ENCODE assay signal across 17 cellular contexts in the genomic region with DNA sequence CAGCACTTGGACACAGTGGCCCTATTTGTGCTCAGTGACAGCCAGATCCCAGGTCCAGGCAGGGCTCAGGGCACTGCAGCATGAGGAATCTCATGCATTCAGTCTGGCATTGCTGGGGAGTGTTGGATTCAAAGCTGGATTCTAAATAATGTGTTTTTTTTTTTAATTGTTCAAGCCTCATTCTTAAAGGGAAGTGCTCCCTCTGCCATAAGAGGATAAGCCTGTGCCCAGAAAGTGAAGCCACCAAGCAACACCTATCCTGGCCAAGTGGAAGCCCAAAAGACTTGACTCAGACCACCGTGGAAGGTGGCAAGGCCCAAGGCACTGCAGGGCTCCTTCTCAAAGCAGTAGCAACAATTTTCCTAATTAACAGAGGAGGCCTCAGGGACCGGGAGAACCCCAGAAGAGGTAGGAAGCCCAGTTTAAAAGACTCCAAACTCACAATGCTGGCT.
"Had no signal": no experiment of that assay in that cellular context is flagged by ENCODE, and none has a peak within 500 bp of the region (broad histone marks: within the 10 kb centered on the region; RNA-seq: fewer than 3 reads in every experiment).

No MANE protein-coding gene starts in this region.

- H3K36me3 Mint-ChIP-seq: immature natural killer cell, natural killer cell, type B pancreatic cell had no signal

- H3K27me3 Mint-ChIP-seq: dendritic cell treated with granulocyte-macrophage colony-stimulating factor and Interleukin-4, amounts not matched to agents 40 ng/mL and 50 ng/mL, for 4 days; effector memory CD8-positive, alpha-beta T cell had no signal

- H3K4me3 Mint-ChIP-seq: dendritic cell treated with granulocyte-macrophage colony-stimulating factor and Interleukin-4, amounts not matched to agents 40 ng/mL and 50 ng/mL, for 4 days; effector memory CD8-positive, alpha-beta T cell; immature natural killer cell; natural killer cell; neural crest cell; type B pancreatic cell had no signal

- H3K27ac Mint-ChIP-seq: dendritic cell treated with granulocyte-macrophage colony-stimulating factor and Interleukin-4, amounts not matched to agents 40 ng/mL and 50 ng/mL, for 4 days; effector memory CD8-positive, alpha-beta T cell; immature natural killer cell; natural killer cell; type B pancreatic cell had no signal

- H3K4me1 Mint-ChIP-seq: immature natural killer cell, natural killer cell, neural crest cell had no signal

- ATAC-seq: effector memory CD8-positive, alpha-beta T cell; gastrocnemius medialis; left colon; left ventricle myocardium superior; natural killer cell; psoas muscle; sciatic nerve had no signal

- DNase-seq: cerebellar nuclear complex; effector memory CD8-positive, alpha-beta T cell; gastrocnemius medialis; glutamatergic neuron; immature natural killer cell; left colon; left ventricle myocardium superior; natural killer cell; psoas muscle; stimulated activated CD4-positive, alpha-beta T cell treated with anti-CD3 and anti-CD28 coated beads, Interleukin-2, amount 100 ng/mL, for 24 hours; stimulated activated CD4-positive, alpha-beta T cell treated with anti-CD3 and anti-CD28 coated beads, Interleukin-4, amount 100 ng/mL, for 4 hours; stimulated activated naive CD4-positive, alpha-beta T cell treated with Interleukin-2 at 50 U/mL for 16 hours; thyroid gland had no signal
